In the genomic region with DNA sequence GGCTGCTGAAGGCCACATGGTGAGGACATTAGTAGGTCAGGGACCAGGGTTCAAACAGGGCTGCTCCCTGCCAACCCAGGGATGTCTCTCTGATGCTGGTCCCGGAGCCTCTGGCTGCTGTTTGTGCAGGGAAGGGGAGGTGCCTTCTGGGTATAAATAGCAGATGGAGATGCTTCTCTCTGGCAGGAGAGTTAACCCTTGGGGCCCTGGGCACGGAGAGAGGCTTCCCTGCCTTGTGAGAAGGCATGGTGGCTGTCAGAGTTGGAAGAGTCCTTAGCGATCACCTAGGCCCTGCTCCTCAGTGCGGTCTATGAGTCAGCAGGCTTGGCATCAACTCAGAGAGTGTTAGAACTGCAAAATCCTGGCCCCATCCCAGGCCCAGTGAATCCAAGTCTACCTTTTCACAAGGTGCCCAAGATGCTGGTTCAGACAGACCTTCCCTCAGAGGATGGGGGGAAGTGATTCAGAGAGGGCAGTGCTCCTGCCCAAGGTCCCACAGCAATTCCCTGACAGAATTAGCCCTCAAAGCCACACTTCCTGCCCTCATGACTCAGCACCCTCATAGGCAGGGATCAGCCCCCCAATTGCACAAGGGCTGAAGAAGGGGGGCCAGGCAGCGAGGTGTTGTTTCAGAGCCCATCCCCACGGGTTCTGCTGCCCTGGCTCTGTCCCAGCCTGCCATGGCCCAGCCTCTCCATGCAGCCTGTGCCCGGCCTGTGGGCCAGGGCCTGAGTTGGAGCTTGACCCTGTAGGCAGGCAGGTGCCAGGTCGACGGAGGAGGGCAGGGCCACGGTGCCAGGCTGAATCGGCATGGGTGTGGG, we compare ENCODE assay signal across 1 cellular context.
TF ChIP-seq lines count a peak whose summit lies in the region.

No MANE protein-coding gene starts in this region.

TF ChIP-seq in GM23338, 12 proteins besides CTCF, POLR2A, EP300 and RAD21 (continued from another document):
- TF ChIP-seq ZNF331 (CRISPR knock-in tag; IDR thresholded peaks at IDR 0.05; ENCODE audit: low read depth) (no peak), STAT1 (IDR thresholded peaks at IDR 0.05; ENCODE audit: unreplicated experiment) (no peak), EZH2phosphoT487 (IDR thresholded peaks at IDR 0.05; ENCODE audit: unreplicated experiment) (no peak), CREB1 (CRISPR knock-in tag; IDR thresholded peaks at IDR 0.05; ENCODE audit: low read depth) (no peak), POLR2AphosphoS5 (IDR thresholded peaks at IDR 0.05; ENCODE audit: low read depth) (no peak), EZH2 (IDR thresholded peaks at IDR 0.05; ENCODE audit: low read depth, unreplicated experiment) (no peak), ZNF114 (CRISPR knock-in tag; IDR thresholded peaks at IDR 0.05) (no peak), JUNB (IDR thresholded peaks at IDR 0.05; ENCODE audit: unreplicated experiment) (no peak), NANOG (IDR thresholded peaks at IDR 0.05; ENCODE audit: borderline replicate concordance) (no peak)
- TF ChIP-seq, protein P1, sequence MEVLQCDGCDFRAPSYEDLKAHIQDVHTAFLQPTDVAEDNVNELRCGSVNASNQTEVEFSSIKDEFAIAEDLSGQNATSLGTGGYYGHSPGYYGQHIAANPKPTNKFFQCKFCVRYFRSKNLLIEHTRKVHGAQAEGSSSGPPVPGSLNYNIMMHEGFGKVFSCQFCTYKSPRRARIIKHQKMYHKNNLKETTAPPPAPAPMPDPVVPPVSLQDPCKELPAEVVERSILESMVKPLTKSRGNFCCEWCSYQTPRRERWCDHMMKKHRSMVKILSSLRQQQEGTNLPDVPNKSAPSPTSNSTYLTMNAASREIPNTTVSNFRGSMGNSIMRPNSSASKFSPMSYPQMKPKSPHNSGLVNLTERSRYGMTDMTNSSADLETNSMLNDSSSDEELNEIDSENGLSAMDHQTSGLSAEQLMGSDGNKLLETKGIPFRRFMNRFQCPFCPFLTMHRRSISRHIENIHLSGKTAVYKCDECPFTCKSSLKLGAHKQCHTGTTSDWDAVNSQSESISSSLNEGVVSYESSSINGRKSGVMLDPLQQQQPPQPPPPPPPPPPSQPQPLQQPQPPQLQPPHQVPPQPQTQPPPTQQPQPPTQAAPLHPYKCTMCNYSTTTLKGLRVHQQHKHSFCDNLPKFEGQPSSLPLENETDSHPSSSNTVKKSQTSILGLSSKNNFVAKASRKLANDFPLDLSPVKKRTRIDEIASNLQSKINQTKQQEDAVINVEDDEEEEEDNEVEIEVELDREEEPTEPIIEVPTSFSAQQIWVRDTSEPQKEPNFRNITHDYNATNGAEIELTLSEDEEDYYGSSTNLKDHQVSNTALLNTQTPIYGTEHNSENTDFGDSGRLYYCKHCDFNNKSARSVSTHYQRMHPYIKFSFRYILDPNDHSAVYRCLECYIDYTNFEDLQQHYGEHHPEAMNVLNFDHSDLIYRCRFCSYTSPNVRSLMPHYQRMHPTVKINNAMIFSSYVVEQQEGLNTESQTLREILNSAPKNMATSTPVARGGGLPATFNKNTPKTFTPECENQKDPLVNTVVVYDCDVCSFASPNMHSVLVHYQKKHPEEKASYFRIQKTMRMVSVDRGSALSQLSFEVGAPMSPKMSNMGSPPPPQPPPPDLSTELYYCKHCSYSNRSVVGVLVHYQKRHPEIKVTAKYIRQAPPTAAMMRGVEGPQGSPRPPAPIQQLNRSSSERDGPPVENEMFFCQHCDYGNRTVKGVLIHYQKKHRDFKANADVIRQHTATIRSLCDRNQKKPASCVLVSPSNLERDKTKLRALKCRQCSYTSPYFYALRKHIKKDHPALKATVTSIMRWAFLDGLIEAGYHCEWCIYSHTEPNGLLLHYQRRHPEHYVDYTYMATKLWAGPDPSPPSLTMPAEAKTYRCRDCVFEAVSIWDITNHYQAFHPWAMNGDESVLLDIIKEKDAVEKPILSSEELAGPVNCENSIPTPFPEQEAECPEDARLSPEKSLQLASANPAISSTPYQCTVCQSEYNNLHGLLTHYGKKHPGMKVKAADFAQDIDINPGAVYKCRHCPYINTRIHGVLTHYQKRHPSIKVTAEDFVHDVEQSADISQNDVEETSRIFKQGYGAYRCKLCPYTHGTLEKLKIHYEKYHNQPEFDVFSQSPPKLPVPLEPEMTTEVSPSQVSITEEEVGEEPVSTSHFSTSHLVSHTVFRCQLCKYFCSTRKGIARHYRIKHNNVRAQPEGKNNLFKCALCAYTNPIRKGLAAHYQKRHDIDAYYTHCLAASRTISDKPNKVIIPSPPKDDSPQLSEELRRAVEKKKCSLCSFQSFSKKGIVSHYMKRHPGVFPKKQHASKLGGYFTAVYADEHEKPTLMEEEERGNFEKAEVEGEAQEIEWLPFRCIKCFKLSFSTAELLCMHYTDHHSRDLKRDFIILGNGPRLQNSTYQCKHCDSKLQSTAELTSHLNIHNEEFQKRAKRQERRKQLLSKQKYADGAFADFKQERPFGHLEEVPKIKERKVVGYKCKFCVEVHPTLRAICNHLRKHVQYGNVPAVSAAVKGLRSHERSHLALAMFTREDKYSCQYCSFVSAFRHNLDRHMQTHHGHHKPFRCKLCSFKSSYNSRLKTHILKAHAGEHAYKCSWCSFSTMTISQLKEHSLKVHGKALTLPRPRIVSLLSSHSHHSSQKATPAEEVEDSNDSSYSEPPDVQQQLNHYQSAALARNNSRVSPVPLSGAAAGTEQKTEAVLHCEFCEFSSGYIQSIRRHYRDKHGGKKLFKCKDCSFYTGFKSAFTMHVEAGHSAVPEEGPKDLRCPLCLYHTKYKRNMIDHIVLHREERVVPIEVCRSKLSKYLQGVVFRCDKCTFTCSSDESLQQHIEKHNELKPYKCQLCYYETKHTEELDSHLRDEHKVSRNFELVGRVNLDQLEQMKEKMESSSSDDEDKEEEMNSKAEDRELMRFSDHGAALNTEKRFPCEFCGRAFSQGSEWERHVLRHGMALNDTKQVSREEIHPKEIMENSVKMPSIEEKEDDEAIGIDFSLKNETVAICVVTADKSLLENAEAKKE (CRISPR knock-in tag; IDR thresholded peaks at IDR 0.05) = no peak
TF ChIP-seq in GM23338: peak in this region for 0.
